In the genomic region with DNA sequence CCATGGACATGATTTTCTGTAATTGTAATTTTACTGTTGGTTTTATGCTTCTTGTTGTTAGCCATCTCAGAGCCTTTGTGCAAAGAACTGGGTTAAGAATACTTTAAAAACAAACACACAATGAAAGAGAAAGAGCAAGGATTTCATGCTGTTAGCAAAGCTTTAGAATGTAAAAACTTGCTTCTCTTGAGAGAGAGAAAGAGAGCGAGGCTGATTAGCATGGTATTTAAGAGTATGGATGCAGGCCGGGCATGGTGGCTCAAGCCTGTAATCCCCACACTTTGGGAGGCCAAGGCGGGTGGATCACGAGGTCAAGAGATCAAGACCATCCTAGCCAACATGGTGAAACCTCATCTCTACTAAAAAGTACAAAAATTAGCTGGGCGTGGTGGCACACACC, we compare ENCODE assay signal across 32 cellular contexts.
"Had no signal": no experiment of that assay in that cellular context is flagged by ENCODE, and none has a peak within 500 bp of the region (broad histone marks: within the 10 kb centered on the region; RNA-seq: fewer than 3 reads in every experiment).

No MANE protein-coding gene starts in this region.

- H3K27ac Mint-ChIP-seq: activated CD4-positive, alpha-beta memory T cell treated with anti-CD3 and anti-CD28 coated beads, Interleukin-2, amount 10 ng/mL, durations not matched to agents 7 days and 5 days; activated CD8-positive, alpha-beta memory T cell treated with anti-CD3 and anti-CD28 coated beads, Interleukin-2, amount 10 ng/mL, durations not matched to agents 7 days and 5 days; activated naive CD4-positive, alpha-beta T cell treated with anti-CD3 and anti-CD28 coated beads, Interleukin-2, amount 10 ng/mL, durations not matched to agents 7 days and 5 days; activated naive CD8-positive, alpha-beta T cell; activated naive CD8-positive, alpha-beta T cell treated with anti-CD3 and anti-CD28 coated beads, Interleukin-2, amount 50 U/mL, for 24 hours; T-cell had no signal

- DNase-seq: activated CD4-positive, alpha-beta memory T cell treated with anti-CD3 and anti-CD28 coated beads, Interleukin-2, amount 10 ng/mL, durations not matched to agents 7 days and 5 days; activated CD4-positive, alpha-beta T cell treated with anti-CD3 and anti-CD28 coated beads for 1 hour; activated CD4-positive, alpha-beta T cell treated with anti-CD3 and anti-CD28 coated beads for 48 hours; activated CD4-positive, CD25-positive, alpha-beta regulatory T cell; activated CD8-positive, alpha-beta memory T cell treated with anti-CD3 and anti-CD28 coated beads for 24 hours; activated CD8-positive, alpha-beta memory T cell treated with anti-CD3 and anti-CD28 coated beads, Interleukin-2, amount 10 ng/mL, durations not matched to agents 7 days and 5 days; activated CD8-positive, alpha-beta memory T cell treated with anti-CD3 and anti-CD28 coated beads, Interleukin-2, amount 50 U/mL, for 48 hours; activated effector memory CD4-positive, alpha-beta T cell treated with Interleukin-2 at 50 U/mL for 16 hours; activated naive CD4-positive, alpha-beta T cell treated with anti-CD3 and anti-CD28 coated beads, Interleukin-2, amount 10 ng/mL, durations not matched to agents 7 days and 5 days; activated naive CD8-positive, alpha-beta T cell treated with anti-CD3 and anti-CD28 coated beads, Interleukin-2, amount 50 U/mL, for 24 hours; activated T-cell treated with anti-CD3 and anti-CD28 coated beads, Interleukin-2, amount 50 U/mL, for 48 hours; aorta; Kasumi-1; MG63; NCI-H1048; NCI-H1436 treated with DMSO at 0.1 percent for 48 hours; NCI-H1694 treated with DMSO at 0.1 percent for 48 hours; NCI-H2029; NCI-H345; NCI-H524 treated with DMSO at 0.1 percent for 48 hours; PC-3; Peyer's patch; RPMI8226; SHP77 treated with DMSO at 0.1 percent for 48 hours; SK-N-SH; T-cell; T-helper 2 cell; T-helper 9 cell had no signal

- H3K27ac ChIP-seq: cardiac muscle cell, Peyer's patch, SJSA1, VCaP had no signal

- H3K4me2 ChIP-seq: SK-N-SH had no signal

- H3K9ac ChIP-seq: SK-N-SH had no signal

- H3K36me3 ChIP-seq: cardiac muscle cell, MG63, Peyer's patch, SJSA1 had no signal

- H3K4me1 ChIP-seq: Peyer's patch had no signal

- H3K4me3 Mint-ChIP-seq: activated CD4-positive, alpha-beta memory T cell treated with anti-CD3 and anti-CD28 coated beads, Interleukin-2, amount 10 ng/mL, durations not matched to agents 7 days and 5 days; activated CD8-positive, alpha-beta memory T cell treated with anti-CD3 and anti-CD28 coated beads, Interleukin-2, amount 10 ng/mL, durations not matched to agents 7 days and 5 days; activated naive CD4-positive, alpha-beta T cell treated with anti-CD3 and anti-CD28 coated beads, Interleukin-2, amount 10 ng/mL, durations not matched to agents 7 days and 5 days; activated naive CD8-positive, alpha-beta T cell; activated naive CD8-positive, alpha-beta T cell treated with anti-CD3 and anti-CD28 coated beads, Interleukin-2, amount 50 U/mL, for 24 hours; T-cell had no signal

- H3K4me3 ChIP-seq: cardiac muscle cell, MG63, Peyer's patch, SJSA1 had no signal

- H3K9me3 ChIP-seq: MG63, Peyer's patch, SJSA1, SK-N-SH had no signal

- H3K27me3 Mint-ChIP-seq: activated CD4-positive, alpha-beta memory T cell treated with anti-CD3 and anti-CD28 coated beads, Interleukin-2, amount 10 ng/mL, durations not matched to agents 7 days and 5 days; activated CD8-positive, alpha-beta memory T cell treated with anti-CD3 and anti-CD28 coated beads, Interleukin-2, amount 10 ng/mL, durations not matched to agents 7 days and 5 days; activated naive CD4-positive, alpha-beta T cell treated with anti-CD3 and anti-CD28 coated beads, Interleukin-2, amount 10 ng/mL, durations not matched to agents 7 days and 5 days; activated naive CD8-positive, alpha-beta T cell; activated naive CD8-positive, alpha-beta T cell treated with anti-CD3 and anti-CD28 coated beads, Interleukin-2, amount 50 U/mL, for 24 hours; T-cell had no signal

- H3K9me3 Mint-ChIP-seq: activated CD4-positive, alpha-beta memory T cell treated with anti-CD3 and anti-CD28 coated beads, Interleukin-2, amount 10 ng/mL, durations not matched to agents 7 days and 5 days; activated naive CD4-positive, alpha-beta T cell treated with anti-CD3 and anti-CD28 coated beads, Interleukin-2, amount 10 ng/mL, durations not matched to agents 7 days and 5 days; activated naive CD8-positive, alpha-beta T cell treated with anti-CD3 and anti-CD28 coated beads, Interleukin-2, amount 50 U/mL, for 24 hours; T-cell had no signal

- H3K27me3 ChIP-seq: cardiac muscle cell, MG63, Peyer's patch, SJSA1 had no signal

- ATAC-seq: activated CD8-positive, alpha-beta memory T cell treated with anti-CD3 and anti-CD28 coated beads, Interleukin-2, amount 10 ng/mL, durations not matched to agents 7 days and 5 days; activated naive CD8-positive, alpha-beta T cell treated with anti-CD3 and anti-CD28 coated beads, Interleukin-2, amount 50 U/mL, for 24 hours; PC-3; T-cell had no signal
